ENCODE assay signal across 1 cellular context in genomic region chr19:42270346-42271044, GRCh38.
TF ChIP-seq lines count a peak whose summit lies in the region.

No MANE protein-coding gene starts in this region.

TF ChIP-seq in K562, 482 proteins besides CTCF, POLR2A, EP300 and RAD21 (continued from another document):
- no peak for TF ChIP-seq PRPF4 (IDR thresholded peaks at IDR 0.05; ENCODE audit: insufficient read depth, low read depth, low read length, poor library complexity, severe bottlenecking)
- no peak for TF ChIP-seq ILF3 (IDR thresholded peaks at IDR 0.05; ENCODE audit: borderline replicate concordance)
- TF ChIP-seq MTF1 (CRISPR knock-in tag; IDR thresholded peaks at IDR 0.05; ENCODE audit: borderline replicate concordance), result no peak
- TF ChIP-seq, protein P1, sequence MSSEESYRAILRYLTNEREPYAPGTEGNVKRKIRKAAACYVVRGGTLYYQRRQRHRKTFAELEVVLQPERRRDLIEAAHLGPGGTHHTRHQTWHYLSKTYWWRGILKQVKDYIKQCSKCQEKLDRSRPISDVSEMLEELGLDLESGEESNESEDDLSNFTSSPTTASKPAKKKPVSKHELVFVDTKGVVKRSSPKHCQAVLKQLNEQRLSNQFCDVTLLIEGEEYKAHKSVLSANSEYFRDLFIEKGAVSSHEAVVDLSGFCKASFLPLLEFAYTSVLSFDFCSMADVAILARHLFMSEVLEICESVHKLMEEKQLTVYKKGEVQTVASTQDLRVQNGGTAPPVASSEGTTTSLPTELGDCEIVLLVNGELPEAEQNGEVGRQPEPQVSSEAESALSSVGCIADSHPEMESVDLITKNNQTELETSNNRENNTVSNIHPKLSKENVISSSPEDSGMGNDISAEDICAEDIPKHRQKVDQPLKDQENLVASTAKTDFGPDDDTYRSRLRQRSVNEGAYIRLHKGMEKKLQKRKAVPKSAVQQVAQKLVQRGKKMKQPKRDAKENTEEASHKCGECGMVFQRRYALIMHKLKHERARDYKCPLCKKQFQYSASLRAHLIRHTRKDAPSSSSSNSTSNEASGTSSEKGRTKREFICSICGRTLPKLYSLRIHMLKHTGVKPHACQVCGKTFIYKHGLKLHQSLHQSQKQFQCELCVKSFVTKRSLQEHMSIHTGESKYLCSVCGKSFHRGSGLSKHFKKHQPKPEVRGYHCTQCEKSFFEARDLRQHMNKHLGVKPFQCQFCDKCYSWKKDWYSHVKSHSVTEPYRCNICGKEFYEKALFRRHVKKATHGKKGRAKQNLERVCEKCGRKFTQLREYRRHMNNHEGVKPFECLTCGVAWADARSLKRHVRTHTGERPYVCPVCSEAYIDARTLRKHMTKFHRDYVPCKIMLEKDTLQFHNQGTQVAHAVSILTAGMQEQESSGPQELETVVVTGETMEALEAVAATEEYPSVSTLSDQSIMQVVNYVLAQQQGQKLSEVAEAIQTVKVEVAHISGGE (CRISPR knock-in tag; IDR thresholded peaks at IDR 0.05), result no peak
